ENCODE assay signal across 24 cellular contexts in the genomic region with DNA sequence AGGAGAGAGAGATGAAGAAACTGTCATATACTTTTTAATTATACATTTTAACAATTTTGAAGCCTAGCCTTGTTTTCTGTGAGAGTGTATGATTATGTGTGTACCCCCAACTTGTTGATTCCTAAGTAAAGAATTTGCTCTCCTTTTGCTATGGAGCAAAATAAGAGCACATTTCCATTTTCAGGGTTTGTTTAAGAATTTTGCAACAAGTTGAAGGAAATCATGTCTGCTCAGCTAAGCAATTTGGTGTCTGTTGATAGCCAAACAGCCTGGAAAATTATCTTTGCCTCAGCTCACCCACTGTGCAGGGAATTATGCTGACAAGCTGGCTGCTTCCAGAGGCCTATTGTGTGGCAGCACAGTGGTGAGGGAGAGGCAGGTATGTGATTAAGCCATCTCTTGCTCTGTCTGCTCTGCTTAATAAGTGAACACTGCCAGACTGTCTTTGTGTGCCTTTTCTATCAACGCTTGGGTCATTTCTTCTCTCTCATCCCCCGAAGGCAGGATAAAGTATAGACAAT.
DNase-seq lines count a peak whose midpoint lies in the region; ATAC-seq, FAIRE-seq and TF ChIP-seq lines count a peak whose summit lies in the region.
"Had no signal": no experiment of that assay in that cellular context is flagged by ENCODE, and none has a peak within 500 bp of the region (broad histone marks: within the 10 kb centered on the region; RNA-seq: fewer than 3 reads in every experiment).

No MANE protein-coding gene starts in this region.

- H3K4me3 ChIP-seq in choroid plexus epithelial cell (ENCODE audit: low read depth, low read length): no peak overlapping the region
- H3K4me3 ChIP-seq: GM12878, tibial artery had no signal

- peak; percentile 5 for FAIRE-seq in urothelium cell line (lab: Jason Lieb, UNC)
- FAIRE-seq: astrocyte, GM12878, GM19239 had no signal

- intact Hi-C loops in posterior vena cava (cut with DNase I): no loop called here

- TF ChIP-seq CTCF in choroid plexus epithelial cell (conservative IDR thresholded peaks at IDR 0.05; ENCODE audit: low read depth, low read length): no peak

- DNase-seq in NCI-H748 (lab: John Stamatoyannopoulos, UW; ENCODE audit: unreplicated experiment) (peak; percentile 30), NCI-H748 treated with DMSO at 0.1 percent for 48 hours (lab: John Stamatoyannopoulos, UW) (no peak), NCI-H2227 treated with DMSO at 0.1 percent for 48 hours (lab: John Stamatoyannopoulos, UW) (peak; percentile 83), choroid plexus epithelial cell (ENCODE audit: low read depth) (peak; percentile 48), urothelium cell line (ENCODE audit: low spot score) (no peak), posterior vena cava (ENCODE audit: low spot score) (no peak), mucosa of gallbladder (ENCODE audit: low spot score) (no peak)
- DNase-seq: activated CD4-positive, alpha-beta T cell treated with anti-CD3 and anti-CD28 coated beads, Interleukin-2, amount 10 ng/mL, durations not matched to agents 24 days and 14 days; DMS79 treated with DMSO at 0.1 percent for 48 hours; effector memory CD4-positive, alpha-beta T cell; foreskin melanocyte; hippocampal formation; Kasumi-1; NCI-H2107; NK-92 treated with Interleukin-12 subunit alpha and Interleukin-12 subunit beta, amount 100 ng/mL, for 24 hours; SIG-M5; stimulated activated CD4-positive, alpha-beta T cell treated with anti-CD3 and anti-CD28 coated beads, Interleukin-4, amount 100 ng/mL, for 4 hours; tibial artery had no signal

- ATAC-seq in GM19452 (IDR thresholded peaks at IDR 0.05; ENCODE audit: unreplicated experiment): no peak
- ATAC-seq: activated naive CD4-positive, alpha-beta T cell treated with anti-CD3 and anti-CD28 coated beads, Interleukin-2, amount 50 U/mL, for 72 hours; esophagus mucosa; GM12878 had no signal

Comparison
In these comparisons a context has a peak if more than half of its experiments do, and no peak if none do; other contexts are left out.
1. DNase-seq: peak in NCI-H748 (single experiment), NCI-H2227 treated with DMSO at 0.1 percent for 48 hours (single experiment) and choroid plexus epithelial cell (single experiment); none in NCI-H748 treated with DMSO at 0.1 percent for 48 hours (single experiment), urothelium cell line (single experiment), posterior vena cava (single experiment) and mucosa of gallbladder (single experiment).